Comparison of ENCODE assay signal across 1 cellular context in the genomic region with DNA sequence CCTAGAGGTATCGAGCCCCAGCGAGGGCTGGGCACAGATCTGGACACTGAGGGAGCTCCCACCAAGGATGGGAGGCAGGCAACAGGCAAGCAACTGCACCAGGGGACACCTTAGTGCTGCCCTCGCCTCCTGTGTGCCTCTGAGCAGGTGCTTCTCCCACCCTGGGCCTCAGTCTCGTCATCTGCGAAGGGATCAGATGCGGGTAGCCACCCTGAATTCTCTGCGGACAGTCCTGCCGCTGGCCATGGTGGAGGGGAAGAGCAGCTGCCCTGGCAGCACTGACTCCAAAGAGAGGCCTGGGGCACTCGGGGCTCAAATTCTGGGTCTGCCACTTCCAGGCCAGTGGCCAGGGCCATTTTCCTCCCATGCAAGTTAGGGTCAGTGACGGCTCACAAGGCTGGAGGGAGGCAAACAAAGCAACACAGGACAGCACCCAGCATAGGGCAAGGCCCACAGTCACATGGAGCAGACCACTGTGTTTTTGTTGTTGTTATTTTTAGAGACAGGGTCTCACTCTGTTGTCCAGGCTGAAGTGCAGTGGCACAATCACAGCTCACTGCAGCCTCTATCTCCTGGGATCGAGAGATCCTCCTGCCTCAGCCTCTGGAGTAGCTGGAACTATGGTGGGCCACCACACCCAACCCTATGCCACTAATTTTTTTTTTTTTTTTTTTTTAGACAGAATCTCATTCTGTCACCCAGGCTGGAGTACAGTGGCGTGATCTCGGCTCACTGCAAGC.
TF ChIP-seq lines count a peak whose summit lies in the region.

No MANE protein-coding gene starts in this region.

TF ChIP-seq in HepG2, 621 proteins besides CTCF, POLR2A, EP300 and RAD21 (continued from another document):
- peak; percentile 17; the same call in 1 of the 2 replicates for TF ChIP-seq ZNF121 (CRISPR knock-in tag; IDR thresholded peaks at IDR 0.05)
